9 cellular contexts compared by ENCODE assay signal in the genomic region with DNA sequence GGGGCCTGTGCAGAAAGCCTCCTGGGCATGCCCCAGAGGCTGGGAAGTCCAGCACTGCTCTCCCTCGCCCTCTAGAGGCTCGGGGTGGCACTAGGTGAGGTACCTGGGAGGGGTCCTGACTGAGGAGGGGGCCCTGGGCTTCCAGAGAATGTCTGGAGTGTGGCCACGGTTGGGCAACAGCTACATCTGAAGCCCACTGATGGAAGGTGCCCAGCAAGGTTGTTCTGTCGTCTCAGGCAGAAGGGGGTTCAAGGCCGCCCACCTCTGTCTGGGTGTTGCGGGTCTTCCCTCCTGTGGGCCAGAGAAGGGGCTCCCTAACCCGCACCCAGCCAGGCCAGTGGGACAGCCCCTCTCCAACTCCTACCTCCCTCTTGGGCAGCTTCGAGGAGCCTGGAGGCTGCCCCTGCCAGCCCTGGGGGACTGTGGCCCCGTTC. TPM values are rescaled to one million over a fixed set of nuclear protein-coding genes. Genes with fewer than 3 reads are reported as not detected.
DNase-seq lines count a peak whose midpoint lies in the region; ATAC-seq and TF ChIP-seq lines count a peak whose summit lies in the region.
"Had no signal": no experiment of that assay in that cellular context is flagged by ENCODE, and none has a peak within 500 bp of the region (broad histone marks: within the 10 kb centered on the region; RNA-seq: fewer than 3 reads in every experiment).

No MANE protein-coding gene starts in this region.

- peak; percentile 68 for TF ChIP-seq CTCF in PC-9 (conservative IDR thresholded peaks at IDR 0.05)
- TF ChIP-seq CTCF in fibroblast of mammary gland (conservative IDR thresholded peaks at IDR 0.05; ENCODE audit: control insufficient read depth, insufficient read depth, low read depth, low read length) = peak; percentile 72
- peak; percentile 40 for TF ChIP-seq CTCF in smooth muscle cell (IDR thresholded peaks at IDR 0.05; ENCODE audit: borderline replicate concordance, insufficient read depth, poor library complexity, severe bottlenecking)

- no peaks in the 10 kb centered on the region for H3F3A ChIP-seq in PC-9 (ENCODE audit: insufficient read depth, low read depth)
- H3F3A ChIP-seq in smooth muscle cell (ENCODE audit: low read depth) = no peaks in the 10 kb centered on the region

- no peaks in the 10 kb centered on the region for H3K4me1 ChIP-seq in PC-9 (replicated peaks; ENCODE audit: insufficient read depth)
- peaks cover 15% of the 10 kb centered on the region for H3K4me1 ChIP-seq in smooth muscle cell (ENCODE audit: low read depth)

- H3K36me3 ChIP-seq in PC-9 (ENCODE audit: low read depth) (no peaks in the 10 kb centered on the region), smooth muscle cell (ENCODE audit: low read depth) (no peaks in the 10 kb centered on the region)
- H3K36me3 ChIP-seq: BLaER1 had no signal

- H3K27me3 ChIP-seq in PC-9 (ENCODE audit: insufficient read depth, low read depth) (no peaks in the 10 kb centered on the region), smooth muscle cell (ENCODE audit: low read depth) (no peaks in the 10 kb centered on the region)
- H3K27me3 ChIP-seq: BLaER1 had no signal

- no peak overlapping the region for H3K9ac ChIP-seq in smooth muscle cell (ENCODE audit: low read depth)
- H3K9ac ChIP-seq: BLaER1 had no signal

- no peak overlapping the region for H3K4me2 ChIP-seq in PC-9
- no peak overlapping the region for H3K4me2 ChIP-seq in smooth muscle cell
- H3K4me2 ChIP-seq: BLaER1 had no signal

- intact Hi-C loops in PC-9 (cut with micrococcal nuclease; ENCODE audit: unreplicated experiment) = no loop called here

- H3K9me2 ChIP-seq in PC-9 (ENCODE audit: insufficient read depth) = no peaks in the 10 kb centered on the region

- POLR2A ChIA-PET in PC-9 (lab: Charles Lee; ENCODE audit: unreplicated experiment) = no interaction called here

- no peaks in the 10 kb centered on the region for H3K79me2 ChIP-seq in PC-9 (ENCODE audit: low read depth)
- H3K79me2 ChIP-seq in smooth muscle cell (ENCODE audit: low read depth) = no peaks in the 10 kb centered on the region

- CTCF ChIA-PET in PC-9 (lab: Charles Lee) = interaction anchor here (0.6 kb wide), 3 partner anchors 10 to 95 kb away, joined by 3 to 9 read pairs (median 6); no protein-coding TSS in a partner anchor

- no peak for ATAC-seq in GM21390 (IDR thresholded peaks at IDR 0.05; ENCODE audit: unreplicated experiment)

- H2AFZ ChIP-seq in PC-9 (no peak overlapping the region), smooth muscle cell (ENCODE audit: low read depth) (no peak overlapping the region)

- no TSS peak for BruUV-seq in PC-9 (replicated peaks; lab: Mats Ljungman, UMichigan)

- no peak overlapping the region for H3K27ac ChIP-seq in PC-9
- H3K27ac ChIP-seq in smooth muscle cell (ENCODE audit: low read depth) = no peak overlapping the region
- H3K27ac ChIP-seq in caudate nucleus (ENCODE audit: low read depth, low read length) = no peak overlapping the region
- H3K27ac ChIP-seq: BLaER1 had no signal

- H4K20me1 ChIP-seq in PC-9 (ENCODE audit: insufficient read depth) = no peaks in the 10 kb centered on the region
- no peaks in the 10 kb centered on the region for H4K20me1 ChIP-seq in smooth muscle cell (ENCODE audit: low read depth)
- H4K20me1 ChIP-seq: BLaER1 had no signal

- DNase-seq in NCI-H1417 (lab: John Stamatoyannopoulos, UW) (peak in 2 of 3 experiments; percentile 27 to 45), NCI-H1417 treated with DMSO at 0.1 percent for 48 hours (lab: John Stamatoyannopoulos, UW) (no peak), PC-9 (peak in 1 of 2 experiments; percentile 27), fibroblast of mammary gland (ENCODE audit: low read depth) (no peak), smooth muscle cell (lab: John Stamatoyannopoulos, UW; ENCODE audit: unreplicated experiment) (no peak), caudate nucleus (lab: John Stamatoyannopoulos, UW) (no peak), mesenteric fat pad (ENCODE audit: low spot score) (no peak)

- WGBS in smooth muscle cell (ENCODE audit: low lambda C conversion rate) = 69% methylated on average over 9 of the region's 9 CpGs

- H3K4me3 ChIP-seq in PC-9 (no peak overlapping the region), fibroblast of mammary gland (ENCODE audit: control insufficient read depth, low read depth, low read length) (no peak overlapping the region), smooth muscle cell (no peak overlapping the region)
- H3K4me3 ChIP-seq: BLaER1 had no signal

- no peaks in the 10 kb centered on the region for H3K9me3 ChIP-seq in PC-9 (ENCODE audit: insufficient read depth, low read depth)
- no peaks in the 10 kb centered on the region for H3K9me3 ChIP-seq in smooth muscle cell (replicated peaks; ENCODE audit: low read depth)
- H3K9me3 ChIP-seq: BLaER1 had no signal

RNA-seq across cellular contexts. Expression of a gene that starts 11.4 kb away (rescaled TPM):
- 112 and 117 TPM in 2 replicates for total RNA-seq in PC-9 (2021)
- total RNA-seq in smooth muscle cell = 120 and 136 TPM in 2 replicates
- 116 and 143 TPM in 2 replicates for polyA plus RNA-seq in smooth muscle cell
- 498 TPM for total RNA-seq in mesenteric fat pad

Comparison
In these comparisons a context has a peak if more than half of its experiments do, and no peak if none do; other contexts are left out.
1. DNase-seq: peak in NCI-H1417 (2 of 3); none in NCI-H1417 treated with DMSO at 0.1 percent for 48 hours (single experiment), fibroblast of mammary gland (single experiment), smooth muscle cell (single experiment), caudate nucleus (0 of 61) and mesenteric fat pad (single experiment).
2. Peak in every context shown above with its lines, with median percentiles within 50 percentile points of each other: CTCF ChIP-seq.